In genomic region chr10:59903871-59904270, GRCh38 we compare ENCODE assay signal across 8 cellular contexts. TPM values are rescaled to one million over a fixed set of nuclear protein-coding genes. Genes with fewer than 3 reads are reported as not detected.
DNase-seq lines count a peak whose midpoint lies in the region; ATAC-seq, FAIRE-seq and TF ChIP-seq lines count a peak whose summit lies in the region.

No MANE protein-coding gene starts in this region.

- no peak for TF ChIP-seq CTCF in A549 (IDR thresholded peaks at IDR 0.05)
- no peak for TF ChIP-seq CTCF in astrocyte of the spinal cord (IDR thresholded peaks at IDR 0.05; ENCODE audit: low read depth, low read length)

- TF ChIP-seq POLR2A in A549 (IDR thresholded peaks at IDR 0.05; ENCODE audit: low read length) = no peak

- H3K36me3 ChIP-seq in HAP-1 (replicated peaks) = no peaks in the 10 kb centered on the region
- H3K36me3 ChIP-seq in mesendoderm (ENCODE audit: control insufficient read depth, insufficient read depth, low read length) = no peaks in the 10 kb centered on the region

- H3K9ac ChIP-seq in mesendoderm (ENCODE audit: low read length) = peak overlapping the region; percentile 12

- peak overlapping the region; percentile 33 for H2AK5ac ChIP-seq in mesendoderm (ENCODE audit: low read length)

- POLR2A ChIA-PET in A549 (lab: Yijun Ruan, JAX) = no interaction called here

- no peaks in the 10 kb centered on the region for H3K9me3 ChIP-seq in A549
- H3K9me3 ChIP-seq in HAP-1 = no peaks in the 10 kb centered on the region

- WGBS in A549 (ENCODE audit: missing lambda C conversion rate) = 71% methylated on average over 6 of the region's 6 CpGs
- no CpG with 5 or more reads among the region's 6 CpGs for WGBS in mesendoderm (ENCODE audit: extremely low coverage, insufficient coverage, low lambda C conversion rate)

- CTCF ChIA-PET in A549 (lab: Yijun Ruan, JAX) = no interaction called here

- H3K27me3 ChIP-seq in HAP-1 (ENCODE audit: low read depth) = no peaks in the 10 kb centered on the region
- no peaks in the 10 kb centered on the region for H3K27me3 ChIP-seq in mesendoderm (ENCODE audit: insufficient read depth, low read length, poor library complexity)

- no peak overlapping the region for H3K18ac ChIP-seq in mesendoderm (ENCODE audit: low read length)

- H3K27ac ChIP-seq in A549 (no peak overlapping the region), mesendoderm (ENCODE audit: low read depth, low read length) (no peak overlapping the region)

- H3K4me3 ChIP-seq in A549 = no peak overlapping the region
- peak overlapping the region; percentile 79; the same call in 1 of the 2 replicates for H3K4me3 ChIP-seq in HAP-1
- H3K4me3 ChIP-seq in astrocyte of the spinal cord (ENCODE audit: low read depth, low read length) = no peak overlapping the region
- no peak overlapping the region for H3K4me3 ChIP-seq in mesendoderm (ENCODE audit: low read length)

- no peak for TF ChIP-seq EP300 in A549 (IDR thresholded peaks at IDR 0.05)

- H4K8ac ChIP-seq in mesendoderm (ENCODE audit: low read depth, low read length) = no peak overlapping the region

- H3K79me1 ChIP-seq in mesendoderm (ENCODE audit: low read length) = peaks cover 25% of the 10 kb centered on the region

- no peak overlapping the region for H3K23ac ChIP-seq in mesendoderm (ENCODE audit: low read length)

- no peak overlapping the region for H2BK5ac ChIP-seq in mesendoderm (ENCODE audit: low read length)

- ATAC-seq in A549 = no peak
- no peak for ATAC-seq in HG02852 (IDR thresholded peaks at IDR 0.05; ENCODE audit: unreplicated experiment)

- H3K79me2 ChIP-seq in mesendoderm (ENCODE audit: control insufficient read depth, insufficient read depth, low read length) = peaks cover 65% of the 10 kb centered on the region

- H2BK15ac ChIP-seq in mesendoderm (replicated peaks; ENCODE audit: low read depth) = no peak overlapping the region

- no peak overlapping the region for H4K5ac ChIP-seq in mesendoderm (ENCODE audit: low read length)

- H3K4me2 ChIP-seq in A549 (peak overlapping the region; percentile 92), mesendoderm (ENCODE audit: low read length) (peak overlapping the region; percentile 97)

- DNase-seq in A549 (ENCODE audit: low read depth in 1 of 2, low spot score in 1 of 2) = no peak
- no peak for DNase-seq in HAP-1 (ENCODE audit: low spot score in 2 of 2)
- peak; percentile 17 for DNase-seq in astrocyte of the spinal cord (ENCODE audit: low read depth, low spot score)
- no peak for DNase-seq in mesendoderm
- DNase-seq in RPMI8226 = no peak
- no peak for DNase-seq in NCI-H1436 (lab: John Stamatoyannopoulos, UW)
- DNase-seq in NCI-H187 treated with DMSO at 0.1 percent for 48 hours (lab: John Stamatoyannopoulos, UW) = no peak

- in situ Hi-C loops in HAP-1 (cut with MboI; ENCODE audit: low sequenced_read_pairs) (no loop called here), astrocyte of the spinal cord (cut with HindIII; ENCODE audit: low sequenced_read_pairs) (no loop called here)

- no peak for TF ChIP-seq RAD21 in A549 (conservative IDR thresholded peaks at IDR 0.05 in 1 of 2, IDR thresholded peaks at IDR 0.05 in 1 of 2)

- no peak overlapping the region for H3K4ac ChIP-seq in mesendoderm (ENCODE audit: low read depth, low read length)

- H3K56ac ChIP-seq in mesendoderm (ENCODE audit: low read length) = peak overlapping the region; percentile 6

- no peak for FAIRE-seq in A549 (lab: Jason Lieb, UNC)

- no peak overlapping the region for H2BK120ac ChIP-seq in mesendoderm (ENCODE audit: low read depth, low read length)

- H3K4me1 ChIP-seq in A549 (peaks cover 29% of the 10 kb centered on the region), HAP-1 (peaks cover 28% of the 10 kb centered on the region), mesendoderm (ENCODE audit: control insufficient read depth, low read depth, low read length) (peaks cover 16% of the 10 kb centered on the region)

TF ChIP-seq in A549, 52 proteins besides CTCF, POLR2A, EP300 and RAD21:
- TF ChIP-seq PHF8 (IDR thresholded peaks at IDR 0.05; ENCODE audit: borderline replicate concordance, low read depth) (no peak), JUN (IDR thresholded peaks at IDR 0.05) (no peak), HDAC2 (IDR thresholded peaks at IDR 0.05) (no peak), RARB (CRISPR knock-in tag; IDR thresholded peaks at IDR 0.05) (no peak), EHF (CRISPR knock-in tag; IDR thresholded peaks at IDR 0.05) (no peak), NFE2L2 (conservative IDR thresholded peaks at IDR 0.05; ENCODE audit: low read length) (no peak)

RNA-seq across cellular contexts. Expression of gene CCDC6, which starts 2.5 kb away (rescaled TPM):
- 41.2 and 43.5 TPM in 2 replicates for polyA plus RNA-seq in A549 (2011; rRNA removed)
- 9.1 and 11.6 TPM in 2 replicates for polyA plus RNA-seq in A549 (2012; cell fraction: cytosol; rRNA removed)
- polyA plus RNA-seq in A549 (2012; cell fraction: nucleus; rRNA removed) = 7.1 and 8.0 TPM in 2 replicates
- 20.6 to 21.4 TPM (median 20.9 TPM) in 3 replicates for polyA plus RNA-seq in A549 (2017; fragmentation: RNase III; extraction: RNeasy Plus Mini Kit Qiagen cat#74134 plus additional on column Dnase treatment)
- 53.0 and 53.1 TPM in 2 replicates for polyA minus RNA-seq in A549 (2011; rRNA and poly(A)+ RNA removed)
- polyA plus RNA-seq in mesendoderm (2013, experiment 1 of 2) = 35.7 TPM
- 35.7 TPM for polyA plus RNA-seq in mesendoderm (2013, experiment 2 of 2)
